Comparison of ENCODE assay signal across 20 cellular contexts in the genomic region with DNA sequence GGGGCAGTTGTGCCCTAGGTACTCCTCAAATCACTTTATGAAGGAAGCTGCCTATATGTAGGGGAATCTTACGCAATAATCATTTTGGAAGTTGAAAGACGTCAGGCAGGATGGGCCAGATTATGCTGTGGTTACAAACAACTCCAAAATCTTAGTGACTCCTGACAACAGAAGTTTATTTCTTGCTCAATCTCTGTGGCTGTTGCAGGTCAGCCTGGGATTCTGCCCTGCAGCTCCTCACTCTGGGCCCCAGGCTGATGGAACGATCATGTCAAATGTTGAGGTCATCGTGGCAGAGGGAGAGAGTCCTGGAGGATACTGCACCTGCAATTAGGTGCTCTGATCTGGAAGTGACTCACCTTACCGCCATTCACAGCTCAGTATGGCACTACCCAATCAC.
DNase-seq lines count a peak whose midpoint lies in the region; ATAC-seq and TF ChIP-seq lines count a peak whose summit lies in the region.
"Had no signal": no experiment of that assay in that cellular context is flagged by ENCODE, and none has a peak within 500 bp of the region (broad histone marks: within the 10 kb centered on the region; RNA-seq: fewer than 3 reads in every experiment).

No MANE protein-coding gene starts in this region.

- H3K27ac ChIP-seq in PC-9 = peak overlapping the region; percentile 88
- H3K27ac ChIP-seq: neural progenitor cell had no signal

- no peak for TF ChIP-seq CTCF in PC-9 (conservative IDR thresholded peaks at IDR 0.05)

- H4K20me1 ChIP-seq in PC-9 (ENCODE audit: insufficient read depth) = no peaks in the 10 kb centered on the region

- H3K4me2 ChIP-seq in PC-9 = peak overlapping the region; percentile 68
- H3K4me2 ChIP-seq: neural progenitor cell, SK-N-SH had no signal

- H3K36me3 ChIP-seq in PC-9 (ENCODE audit: low read depth) = no peaks in the 10 kb centered on the region
- H3K36me3 ChIP-seq: neural progenitor cell had no signal

- peak; percentile 56 for ATAC-seq in esophagus mucosa
- peak; percentile 70 for ATAC-seq in sciatic nerve
- ATAC-seq in HG02678 (IDR thresholded peaks at IDR 0.05; ENCODE audit: unreplicated experiment) = no peak
- ATAC-seq: left cardiac atrium, Panc1 had no signal

- intact Hi-C loops in PC-9 (cut with micrococcal nuclease; ENCODE audit: unreplicated experiment) = no loop called here
- intact Hi-C loops in sciatic nerve (cut with DNase I) = no loop called here

- peak overlapping the region; percentile 64; the same call in 1 of the 2 replicates for H2AFZ ChIP-seq in PC-9
- H2AFZ ChIP-seq: neural progenitor cell had no signal

- H3K4me3 ChIP-seq in PC-9 = peak overlapping the region; percentile 37; the same call in 1 of the 2 replicates
- H3K4me3 ChIP-seq: neural progenitor cell had no signal

- CTCF ChIA-PET in PC-9 (lab: Charles Lee) = no interaction called here

- 0 out of 2 replicates have a peak, but pooled peaks cover 3% of the 10 kb centered on the region for H3K9me3 ChIP-seq in PC-9 (ENCODE audit: insufficient read depth, low read depth)
- H3K9me3 ChIP-seq: SK-N-SH had no signal

- H3K79me2 ChIP-seq in PC-9 (ENCODE audit: low read depth) = peaks cover 16% of the 10 kb centered on the region

- H3K27me3 ChIP-seq in PC-9 (ENCODE audit: insufficient read depth, low read depth) = no peaks in the 10 kb centered on the region
- H3K27me3 ChIP-seq: neural progenitor cell had no signal

- no TSS peak for BruUV-seq in PC-9 (replicated peaks; lab: Mats Ljungman, UMichigan)

- peaks cover 43% of the 10 kb centered on the region for H3K4me1 ChIP-seq in PC-9 (replicated peaks; ENCODE audit: insufficient read depth)

- no peaks in the 10 kb centered on the region for H3K9me2 ChIP-seq in PC-9 (ENCODE audit: insufficient read depth)
- H3K9me2 ChIP-seq: SK-N-SH had no signal

- POLR2A ChIA-PET in PC-9 (lab: Charles Lee; ENCODE audit: unreplicated experiment) = no interaction called here

- DNase-seq in NOMO-1 (lab: John Stamatoyannopoulos, UW; ENCODE audit: unreplicated experiment in 2 of 2) (peak; percentile 4 to 29), NOMO-1 treated with dmso at 0.1 percent for 144 hours (lab: John Stamatoyannopoulos, UW; ENCODE audit: unreplicated experiment) (no peak), PC-9 (peak; percentile 57 to 96), sciatic nerve (ENCODE audit: low spot score) (no peak), GM19238 (ENCODE audit: insufficient read length, low spot score) (no peak)
- DNase-seq in activated T-cell treated with anti-CD3 and anti-CD28 coated beads, Interleukin-2, amount 50 U/mL, for 48 hours = no peak
- DNase-seq: 8988T; CD4-positive, alpha-beta T cell; dermis blood vessel endothelial cell; HFFc6; hypothalamus; left cardiac atrium; NCI-H1092 treated with DMSO at 0.1 percent for 48 hours; NCI-H524; SK-N-SH; stimulated activated CD4-positive, alpha-beta T cell treated with anti-CD3 and anti-CD28 coated beads, Interleukin-15, amount 100 ng/mL, for 24 hours had no signal

- peaks cover 25% of the 10 kb centered on the region for H3F3A ChIP-seq in PC-9 (ENCODE audit: insufficient read depth, low read depth)

Comparison
In these comparisons a context has a peak if more than half of its experiments do, and no peak if none do; other contexts are left out.
1. DNase-seq: peak in NOMO-1 (2 of 2) and PC-9 (2 of 2); none in NOMO-1 treated with dmso at 0.1 percent for 144 hours (single experiment), sciatic nerve (single experiment), GM19238 (single experiment) and activated T-cell treated with anti-CD3 and anti-CD28 coated beads, Interleukin-2, amount 50 U/mL, for 48 hours (0 of 2).